ENCODE assay signal across 23 cellular contexts in the genomic region with DNA sequence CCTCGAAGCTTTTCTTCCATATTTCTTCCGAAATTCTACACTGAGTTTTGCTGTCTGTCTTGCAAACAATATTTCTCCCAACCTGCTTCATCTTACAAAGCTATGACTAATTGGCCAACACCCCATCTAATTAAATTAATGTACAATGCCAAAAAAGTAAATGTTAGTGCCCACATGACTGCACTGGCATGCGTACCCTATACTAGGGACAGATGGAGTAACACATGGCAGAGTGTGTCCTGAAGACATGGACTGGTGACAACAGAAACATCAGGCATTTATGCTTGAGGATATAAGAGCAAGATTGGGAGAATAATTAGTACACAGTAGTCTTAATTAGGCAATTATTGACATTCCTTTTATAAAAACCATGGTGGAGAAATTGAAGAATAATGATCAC.
"Had no signal": no experiment of that assay in that cellular context is flagged by ENCODE, and none has a peak within 500 bp of the region (broad histone marks: within the 10 kb centered on the region; RNA-seq: fewer than 3 reads in every experiment).

No MANE protein-coding gene starts in this region.

- H3K9me3 ChIP-seq: esophagus squamous epithelium, heart right ventricle, lower lobe of right lung, ovary, psoas muscle, sigmoid colon, stomach, thyroid gland, vagina had no signal

- DNase-seq: effector memory CD8-positive, alpha-beta T cell; erythroblast; esophagus squamous epithelium; foreskin melanocyte; glutamatergic neuron; heart right ventricle; left ventricle myocardium superior; lower lobe of right lung; naive thymus-derived CD8-positive, alpha-beta T cell; nephron progenitor cell; nucleus accumbens; ovary; posterior cingulate gyrus; psoas muscle; right cardiac atrium; sigmoid colon; stimulated activated CD4-positive, alpha-beta T cell treated with anti-CD3 and anti-CD28 coated beads, Interleukin-2, amount 100 ng/mL, for 24 hours; stimulated activated CD4-positive, alpha-beta T cell treated with anti-CD3 and anti-CD28 coated beads, Interleukin-4, amount 100 ng/mL, for 24 hours; stimulated activated naive CD4-positive, alpha-beta T cell treated with Interleukin-2 at 50 U/mL for 16 hours; stomach; thyroid gland; trophoblast cell had no signal

- H3K27me3 ChIP-seq: esophagus squamous epithelium, heart right ventricle, ovary, sigmoid colon, stomach, thyroid gland, vagina had no signal

- H3K4me3 ChIP-seq: esophagus squamous epithelium, heart right ventricle, lower lobe of right lung, ovary, psoas muscle, sigmoid colon, stomach, thyroid gland, vagina had no signal

- H3K36me3 ChIP-seq: ovary, vagina had no signal

- H3K4me1 ChIP-seq: esophagus squamous epithelium, heart right ventricle, lower lobe of right lung, psoas muscle, sigmoid colon, stomach, thyroid gland, vagina had no signal

- H3K27ac ChIP-seq: esophagus squamous epithelium, heart right ventricle, lower lobe of right lung, ovary, psoas muscle, sigmoid colon, stomach, thyroid gland, vagina had no signal
